In the genomic region with DNA sequence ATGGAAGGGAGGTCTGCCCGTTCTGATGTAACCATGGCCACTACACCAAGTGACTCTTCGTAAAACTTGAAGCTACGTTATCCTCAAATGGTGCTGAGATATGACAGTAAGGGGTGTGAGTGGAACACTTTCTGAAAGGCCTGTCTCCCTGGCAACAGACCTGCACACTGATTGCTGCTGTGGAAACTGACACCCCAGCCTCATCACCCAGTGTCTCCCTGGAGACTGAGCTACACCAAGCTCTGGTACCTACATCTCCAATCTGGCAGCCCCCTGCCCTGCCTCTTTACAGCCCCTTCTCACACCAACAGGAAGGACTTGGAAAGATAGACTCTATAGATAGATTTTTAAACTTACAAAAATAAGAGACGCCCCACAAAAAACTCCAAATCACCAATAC, we compare ENCODE assay signal across 16 cellular contexts. TPM values are rescaled to one million over a fixed set of nuclear protein-coding genes. Genes with fewer than 3 reads are reported as not detected.
"Had no signal": no experiment of that assay in that cellular context is flagged by ENCODE, and none has a peak within 500 bp of the region (broad histone marks: within the 10 kb centered on the region; RNA-seq: fewer than 3 reads in every experiment).

No MANE protein-coding gene starts in this region.

- H3K4me3 ChIP-seq: hepatocyte, neural progenitor cell, prostate gland, right lobe of liver, upper lobe of left lung had no signal

- H3K9me3 Mint-ChIP-seq: activated naive CD4-positive, alpha-beta T cell treated with anti-CD3 and anti-CD28 coated beads, Interleukin-2, amount 50 U/mL, for 24 hours; neural progenitor cell; T-helper 2 cell treated with Interferon-gamma antibody and Interleukin-4, amounts not matched to agents 5 μg/mL and 100 μg/mL, for 36 hours had no signal

- H3K9ac ChIP-seq: neural progenitor cell had no signal

- H3K9me3 ChIP-seq: prostate gland, right lobe of liver, upper lobe of left lung had no signal

- H3K36me3 ChIP-seq: neural progenitor cell had no signal

- ATAC-seq: activated CD4-positive, CD25-positive, alpha-beta regulatory T cell treated with anti-CD3 and anti-CD28 coated beads, Interleukin-2, amount 50 U/mL, for 24 hours had no signal

- H3K4me3 Mint-ChIP-seq: activated naive CD4-positive, alpha-beta T cell treated with anti-CD3 and anti-CD28 coated beads, Interleukin-2, amount 50 U/mL, for 24 hours; neural progenitor cell; T-helper 2 cell treated with Interferon-gamma antibody and Interleukin-4, amounts not matched to agents 5 μg/mL and 100 μg/mL, for 36 hours had no signal

- H3K27ac Mint-ChIP-seq: activated naive CD4-positive, alpha-beta T cell treated with anti-CD3 and anti-CD28 coated beads, Interleukin-2, amount 50 U/mL, for 24 hours; neural progenitor cell; T-helper 2 cell treated with Interferon-gamma antibody and Interleukin-4, amounts not matched to agents 5 μg/mL and 100 μg/mL, for 36 hours had no signal

- H3K27me3 ChIP-seq: hepatocyte, neural progenitor cell, right lobe of liver, upper lobe of left lung had no signal

- H3K27ac ChIP-seq: hepatocyte, prostate gland, right lobe of liver had no signal

- DNase-seq: activated CD4-positive, alpha-beta T cell treated with anti-CD3 and anti-CD28 coated beads, Interleukin-2, amount 50 U/mL, for 48 hours; activated CD8-positive, alpha-beta memory T cell treated with anti-CD3 and anti-CD28 coated beads, Interleukin-2, amount 50 U/mL, for 4 hours; anterior cingulate cortex; stimulated activated CD4-positive, alpha-beta T cell treated with anti-CD3 and anti-CD28 coated beads, Interleukin-12 subunit alpha, Interleukin-12 subunit beta, amount 100 ng/mL, for 4 hours; stimulated activated naive CD4-positive, alpha-beta T cell treated with Interleukin-2 at 50 U/mL for 16 hours; SW 1271 had no signal

- H3K27me3 Mint-ChIP-seq: activated naive CD4-positive, alpha-beta T cell treated with anti-CD3 and anti-CD28 coated beads, Interleukin-2, amount 50 U/mL, for 24 hours had no signal

- H3K4me1 ChIP-seq: prostate gland, right lobe of liver had no signal

RNA-seq across cellular contexts. Expression of a gene that starts 13.2 kb away (rescaled TPM):
- total RNA-seq: hepatocyte, kidney epithelial cell had no signal
- polyA plus RNA-seq: hepatocyte had no signal

RNA-seq across cellular contexts. Expression of a gene that starts 37.7 kb away (rescaled TPM):
- total RNA-seq: dermis microvascular lymphatic vessel endothelial cell had no signal
